10 cellular contexts compared by ENCODE assay signal in genomic region chr11:13110929-13111812, GRCh38.
A peak's percentile ranks its signal among the peaks of the same experiment; 100 is the strongest.
DNase-seq lines count a peak whose midpoint lies in the region; ATAC-seq lines count a peak whose summit lies in the region.
"Had no signal": no experiment of that assay in that cellular context is flagged by ENCODE, and none has a peak within 500 bp of the region (broad histone marks: within the 10 kb centered on the region; RNA-seq: fewer than 3 reads in every experiment).

No MANE protein-coding gene starts in this region.

- peak; percentile 90 for DNase-seq in ELF-1 (ENCODE audit: low read depth, low spot score)
- peak; percentile 74 for DNase-seq in HT1080 (ENCODE audit: low read depth)
- DNase-seq in astrocyte of the hippocampus (ENCODE audit: low read depth, low spot score), result peak; percentile 60
- DNase-seq in kidney tubule cell (ENCODE audit: low spot score), result peak; percentile 86
- no peak for DNase-seq in NCI-H1105 treated with DMSO at 0.1 percent for 48 hours (lab: John Stamatoyannopoulos, UW)
- no peak for DNase-seq in HuH-7.5 (ENCODE audit: low spot score)
- DNase-seq: Calu3, nephron progenitor cell had no signal

- ATAC-seq in HG02981 (IDR thresholded peaks at IDR 0.05; ENCODE audit: unreplicated experiment), result no peak
- no peak for ATAC-seq in activated CD4-positive, CD25-positive, alpha-beta regulatory T cell treated with anti-CD3 and anti-CD28 coated beads, Interleukin-2, amount 50 U/mL, for 24 hours

Comparison
In these comparisons a context has a peak if more than half of its experiments do, and no peak if none do; other contexts are left out.
1. DNase-seq: peak in ELF-1 (single experiment), HT1080 (single experiment), astrocyte of the hippocampus (single experiment) and kidney tubule cell (single experiment); none in NCI-H1105 treated with DMSO at 0.1 percent for 48 hours (single experiment) and HuH-7.5 (single experiment).